ENCODE assay signal across 24 cellular contexts in the genomic region with DNA sequence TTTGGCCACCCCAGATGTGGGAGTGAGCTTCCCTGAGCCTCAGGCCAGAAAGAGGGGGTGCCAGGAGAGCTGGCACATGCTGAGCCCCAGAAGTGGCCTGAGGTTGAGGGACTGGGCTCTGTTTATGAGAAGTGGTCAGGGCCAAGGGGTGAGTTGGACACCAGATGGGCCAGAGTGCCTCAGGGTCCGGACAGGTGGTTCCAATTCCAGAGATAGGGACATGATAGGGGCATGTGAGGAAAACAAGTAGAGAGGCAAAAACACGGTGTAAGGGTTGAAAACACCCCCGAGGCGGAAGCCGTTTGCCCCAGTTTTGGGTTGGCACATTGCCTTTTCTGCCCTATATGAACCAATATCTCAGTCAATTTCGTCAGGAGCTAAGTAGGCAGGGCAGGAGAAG.
"Had no signal": no experiment of that assay in that cellular context is flagged by ENCODE, and none has a peak within 500 bp of the region (broad histone marks: within the 10 kb centered on the region; RNA-seq: fewer than 3 reads in every experiment).

No MANE protein-coding gene starts in this region.

- DNase-seq: dermis blood vessel endothelial cell; dorsolateral prefrontal cortex; effector CD4-positive, alpha-beta T cell; effector memory CD4-positive, alpha-beta T cell; foreskin keratinocyte; glutamatergic neuron; head of caudate nucleus; heart right ventricle; hippocampal formation; left cardiac atrium; left lung; left ventricle myocardium superior; lower lobe of right lung; mesenchymal stem cell; mucosa of descending colon; naive B cell; naive thymus-derived CD8-positive, alpha-beta T cell had no signal

- H3K9me3 ChIP-seq: esophagus muscularis mucosa, heart right ventricle, left lung, lower lobe of right lung, mucosa of descending colon had no signal

- H3K4me1 ChIP-seq: foreskin keratinocyte, lower lobe of right lung had no signal

- H3K4me3 ChIP-seq: coronary artery, dorsolateral prefrontal cortex, esophagus muscularis mucosa, heart right ventricle, left lung, lower lobe of right lung, mucosa of descending colon had no signal

- FAIRE-seq: colon, endothelial cell of umbilical vein, frontal cortex, islet of Langerhans, keratinocyte had no signal

- ATAC-seq: foreskin keratinocyte; heart right ventricle; left cardiac atrium; left lung; lower lobe of right lung; mucosa of descending colon; naive thymus-derived CD8-positive, alpha-beta T cell had no signal

- H3K27ac ChIP-seq: coronary artery, dorsolateral prefrontal cortex, esophagus muscularis mucosa, foreskin keratinocyte, heart right ventricle, left lung, lower lobe of right lung had no signal

- H3K27me3 ChIP-seq: dorsolateral prefrontal cortex, esophagus muscularis mucosa, heart right ventricle, left lung had no signal

- H3K36me3 ChIP-seq: esophagus muscularis mucosa, heart right ventricle, left lung, lower lobe of right lung had no signal
